ENCODE assay signal across 13 cellular contexts in genomic region chr5:163350083-163350482, GRCh38.
DNase-seq lines count a peak whose midpoint lies in the region; ATAC-seq and TF ChIP-seq lines count a peak whose summit lies in the region.
"Had no signal": no experiment of that assay in that cellular context is flagged by ENCODE, and none has a peak within 500 bp of the region (broad histone marks: within the 10 kb centered on the region; RNA-seq: fewer than 3 reads in every experiment).

No MANE protein-coding gene starts in this region.

- no peaks in the 10 kb centered on the region for H3K79me2 ChIP-seq in DOHH2 (ENCODE audit: control insufficient read depth, low read length)

- H4K20me1 ChIP-seq in DOHH2 (ENCODE audit: control insufficient read depth, insufficient read depth, low read depth, low read length) = no peaks in the 10 kb centered on the region

- TF ChIP-seq CTCF in DOHH2 (IDR thresholded peaks at IDR 0.05; ENCODE audit: low read depth, low read length, poor library complexity, severe bottlenecking) = no peak
- TF ChIP-seq CTCF in omental fat pad (IDR thresholded peaks at IDR 0.05) = no peak

- H3K4me2 ChIP-seq in DOHH2 (ENCODE audit: low read length) = peak overlapping the region; percentile 30

- no peaks in the 10 kb centered on the region for H3K9me2 ChIP-seq in DOHH2 (replicated peaks; ENCODE audit: control insufficient read depth, low read length)

- H3K4me3 ChIP-seq in DOHH2 (ENCODE audit: low read length) = no peak overlapping the region
- H3K4me3 ChIP-seq: tibial artery had no signal

- DNase-seq in left lobe of liver (ENCODE audit: low spot score) = no peak
- DNase-seq in omental fat pad (ENCODE audit: low spot score) = no peak
- DNase-seq in T-helper 17 cell = no peak
- DNase-seq in DMS114 treated with DMSO at 0.1 percent for 48 hours (lab: John Stamatoyannopoulos, UW; ENCODE audit: unreplicated experiment) = no peak
- DNase-seq: activated T-cell treated with anti-CD3 and anti-CD28 coated beads, Interleukin-2, amount 50 U/mL, for 24 hours; C1 segment of cervical spinal cord; cortex of kidney; stimulated activated CD4-positive, alpha-beta T cell treated with anti-CD3 and anti-CD28 coated beads, Interleukin-4, amount 100 ng/mL, for 24 hours; tibial artery had no signal

- H3K9me3 ChIP-seq in DOHH2 (ENCODE audit: control insufficient read depth, insufficient read depth, low read length) = 0 out of 2 replicates have a peak, but pooled peaks cover 2% of the 10 kb centered on the region
- no peaks in the 10 kb centered on the region for H3K9me3 ChIP-seq in T-helper 17 cell (ENCODE audit: control insufficient read depth, low read length, poor library complexity, severe bottlenecking)
- H3K9me3 ChIP-seq: tibial artery had no signal

- peaks cover 15% of the 10 kb centered on the region for H3F3A ChIP-seq in DOHH2 (ENCODE audit: control insufficient read depth, insufficient read depth)

- no peaks in the 10 kb centered on the region for H3K27me3 ChIP-seq in DOHH2 (ENCODE audit: control insufficient read depth, low read length)

- H3K4me1 Mint-ChIP-seq in T-helper 17 cell = no peaks in the 10 kb centered on the region

- H3K4me3 Mint-ChIP-seq in T-helper 17 cell = no peak overlapping the region
- H3K4me3 Mint-ChIP-seq: activated T-cell treated with anti-CD3 and anti-CD28 coated beads, Interleukin-2, amount 50 U/mL, for 24 hours had no signal

- H3K36me3 Mint-ChIP-seq in T-helper 17 cell (ENCODE audit: low read depth) = no peaks in the 10 kb centered on the region

- H3K27ac Mint-ChIP-seq in T-helper 17 cell = no peak overlapping the region
- H3K27ac Mint-ChIP-seq: activated T-cell treated with anti-CD3 and anti-CD28 coated beads, Interleukin-2, amount 50 U/mL, for 24 hours had no signal

- H3K36me3 ChIP-seq in DOHH2 (ENCODE audit: control insufficient read depth, low read length) = peaks cover 10% of the 10 kb centered on the region
- H3K36me3 ChIP-seq: tibial artery had no signal

- H3K27me3 Mint-ChIP-seq in T-helper 17 cell = peaks cover 54% of the 10 kb centered on the region

- ATAC-seq in HG03354 (IDR thresholded peaks at IDR 0.05; ENCODE audit: poor library complexity, severe bottlenecking, unreplicated experiment) (peak; percentile 45), SK-N-SH treated with all-trans-retinoic acid at 6 μM for 48 hours (peak; percentile 50; the same call in 1 of the 3 replicates), left lobe of liver (peak; percentile 90), omental fat pad (ENCODE audit: low FRiP score) (no peak), T-helper 17 cell (no peak), GM21786 (IDR thresholded peaks at IDR 0.05; ENCODE audit: unreplicated experiment) (no peak)

- peaks cover 74% of the 10 kb centered on the region for H3K4me1 ChIP-seq in DOHH2 (ENCODE audit: control insufficient read depth, low read length)
- H3K4me1 ChIP-seq: tibial artery had no signal

- H3K27ac ChIP-seq in DOHH2 (ENCODE audit: low read depth, low read length) = no peak overlapping the region
- H3K27ac ChIP-seq: tibial artery had no signal

TF ChIP-seq in SK-N-SH treated with all-trans-retinoic acid at 6 μM for 48 hours, 23 proteins besides CTCF, POLR2A, EP300 and RAD21:
- TF ChIP-seq CSDC2 (CRISPR knock-in tag; IDR thresholded peaks at IDR 0.05) (no peak), ZNF8 (CRISPR knock-in tag; IDR thresholded peaks at IDR 0.05) (no peak), SNAI2 (CRISPR knock-in tag; IDR thresholded peaks at IDR 0.05) (no peak), ZNF565 (CRISPR knock-in tag; conservative IDR thresholded peaks at IDR 0.05; ENCODE audit: low read depth) (no peak), TSHZ2 (CRISPR knock-in tag; IDR thresholded peaks at IDR 0.05) (no peak), TCF4 (CRISPR knock-in tag; IDR thresholded peaks at IDR 0.05; ENCODE audit: borderline replicate concordance) (no peak), RARB (CRISPR knock-in tag; IDR thresholded peaks at IDR 0.05) (no peak), TOX (CRISPR knock-in tag; IDR thresholded peaks at IDR 0.05; ENCODE audit: borderline replicate concordance) (no peak), ZC3H10 (CRISPR knock-in tag; IDR thresholded peaks at IDR 0.05) (no peak), PPARA (CRISPR knock-in tag; IDR thresholded peaks at IDR 0.05; ENCODE audit: borderline replicate concordance) (no peak), OSR1 (CRISPR knock-in tag; IDR thresholded peaks at IDR 0.05) (no peak), ISL1 (CRISPR knock-in tag; IDR thresholded peaks at IDR 0.05) (no peak), POU6F1 (CRISPR knock-in tag; IDR thresholded peaks at IDR 0.05; ENCODE audit: borderline replicate concordance, low read depth) (no peak), ZNF70 (CRISPR knock-in tag; IDR thresholded peaks at IDR 0.05) (no peak), GLIS3 (CRISPR knock-in tag; IDR thresholded peaks at IDR 0.05) (no peak), PATZ1 (CRISPR knock-in tag; IDR thresholded peaks at IDR 0.05; ENCODE audit: borderline replicate concordance) (no peak)
TF ChIP-seq in SK-N-SH treated with all-trans-retinoic acid at 6 μM for 48 hours: peak in this region for 0.

Comparison
In these comparisons a context has a peak if more than half of its experiments do, and no peak if none do; other contexts are left out.
1. ATAC-seq: peak in HG03354 (single experiment), SK-N-SH treated with all-trans-retinoic acid at 6 μM for 48 hours (single experiment) and left lobe of liver (single experiment); none in omental fat pad (single experiment), T-helper 17 cell (single experiment) and GM21786 (single experiment).